8 cellular contexts compared by ENCODE assay signal in the genomic region with DNA sequence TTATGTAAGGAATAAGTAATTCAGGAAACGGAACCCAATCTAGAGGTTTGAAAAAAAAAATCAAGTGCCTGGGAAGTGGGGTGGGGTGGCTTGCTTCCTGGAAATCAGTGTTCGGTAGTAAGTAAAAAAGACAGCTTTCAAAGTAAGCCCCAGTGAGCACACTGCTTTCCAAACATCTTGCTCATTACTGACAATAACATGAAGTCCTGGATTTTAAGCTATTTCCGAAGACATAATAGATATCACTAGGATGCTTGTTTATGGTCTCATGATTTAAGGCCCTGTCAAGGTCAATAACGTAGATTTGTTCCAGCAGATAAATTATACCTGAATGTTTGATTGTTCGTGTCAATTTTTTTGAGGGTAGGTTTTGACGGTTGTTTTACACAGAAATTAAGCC. TPM values are rescaled to one million over a fixed set of nuclear protein-coding genes. Genes with fewer than 3 reads are reported as not detected.
DNase-seq lines count a peak whose midpoint lies in the region; ATAC-seq and TF ChIP-seq lines count a peak whose summit lies in the region.

No MANE protein-coding gene starts in this region.

- TF ChIP-seq CTCF in AG04449 (IDR thresholded peaks at IDR 0.05; ENCODE audit: insufficient read depth, low read length, missing control alignments): no peak
- TF ChIP-seq CTCF in cardiac fibroblast (IDR thresholded peaks at IDR 0.05; ENCODE audit: low read depth, low read length): no peak

- H3K27me3 ChIP-seq in mononuclear cell (ENCODE audit: insufficient read depth, low read length): no peaks in the 10 kb centered on the region

- POLR2A ChIA-PET in AG04449 (lab: Yijun Ruan, JAX): no interaction called here

- CTCF ChIA-PET in AG04449 (lab: Yijun Ruan, JAX): interaction anchor here (0.9 to 2.4 kb wide), 6 partner anchors 10 to 106 kb away, joined by 3 to 10 read pairs (median 3); no protein-coding TSS in a partner anchor

- no peaks in the 10 kb centered on the region for H3K9me3 ChIP-seq in mononuclear cell (ENCODE audit: low read depth, low read length)

- peak overlapping the region; percentile 77 for H3K4me3 ChIP-seq in AG04449 (ENCODE audit: low read depth, low read length)
- H3K4me3 ChIP-seq in Jurkat, Clone E6-1 (ENCODE audit: low read length): peak overlapping the region; percentile 87
- H3K4me3 ChIP-seq in cardiac fibroblast (replicated peaks in 1 of 2; ENCODE audit: low read depth in 2 of 2, low read length in 2 of 2): peak overlapping the region; percentile 82 to 90
- peak overlapping the region; percentile 71 for H3K4me3 ChIP-seq in mononuclear cell (ENCODE audit: low read length)

- no peak for DNase-seq in AG04449 (ENCODE audit: low read depth, low spot score)
- no peak for DNase-seq in Jurkat, Clone E6-1 (ENCODE audit: low read depth, low spot score)
- DNase-seq in cardiac fibroblast (ENCODE audit: low read depth in 2 of 2): peak in 1 of 2 donors; percentile 35
- DNase-seq in stimulated activated CD4-positive, alpha-beta T cell treated with anti-CD3 and anti-CD28 coated beads, Interleukin-4, amount 100 ng/mL, for 1 hour: no peak
- no peak for DNase-seq in stimulated activated CD4-positive, alpha-beta T cell treated with anti-CD3 and anti-CD28 coated beads, Interleukin-1b, Interleukin-23, amount 100 ng/mL, for 48 hours
- no peak for DNase-seq in stimulated activated CD4-positive, alpha-beta T cell treated with anti-CD3 and anti-CD28 coated beads, Interleukin-4, amount 100 ng/mL, for 4 hours

- ATAC-seq in GM18907 (IDR thresholded peaks at IDR 0.05; ENCODE audit: unreplicated experiment): no peak

- peaks cover 32% of the 10 kb centered on the region for H3K4me1 ChIP-seq in mononuclear cell (ENCODE audit: insufficient read depth, low read length)

RNA-seq across cellular contexts. Expression of a gene that starts 1.3 kb away (rescaled TPM):
- 45.7 TPM for polyA plus RNA-seq in Jurkat, Clone E6-1 (2012; ENCODE audit: insufficient read depth, insufficient read length)
- 42.4 TPM for total RNA-seq in mononuclear cell

RNA-seq across cellular contexts. Expression of a gene that starts 29.7 kb away (rescaled TPM):
- polyA plus RNA-seq in Jurkat, Clone E6-1 (2012; ENCODE audit: insufficient read depth, insufficient read length): 1.3 TPM
- total RNA-seq in mononuclear cell: 0.31 TPM
